ENCODE assay signal across 26 cellular contexts in genomic region chr7:74215921-74216320, GRCh38. TPM values are rescaled to one million over a fixed set of nuclear protein-coding genes. Genes with fewer than 3 reads are reported as not detected.
DNase-seq lines count a peak whose midpoint lies in the region; ATAC-seq, FAIRE-seq and TF ChIP-seq lines count a peak whose summit lies in the region.
"Had no signal": no experiment of that assay in that cellular context is flagged by ENCODE, and none has a peak within 500 bp of the region (broad histone marks: within the 10 kb centered on the region; RNA-seq: fewer than 3 reads in every experiment).

No MANE protein-coding gene starts in this region.

- DNase-seq in HepG2 (ENCODE audit: low spot score) (no peak), right lobe of liver (no peak), HL-60 (ENCODE audit: low read depth in 1 of 2, low spot score in 1 of 2) (no peak), K562 (ENCODE audit: extremely low read depth in 1 of 4, low spot score in 3 of 4) (no peak), urothelium cell line (ENCODE audit: low spot score) (no peak), upper lobe of right lung (no peak), HuH-7.5 (ENCODE audit: low spot score) (no peak)
- DNase-seq: ACHN; activated CD4-positive, alpha-beta T cell treated with anti-CD3 and anti-CD28 coated beads for 36 hours; activated naive CD4-positive, alpha-beta T cell; activated T-cell treated with anti-CD3 and anti-CD28 coated beads, Interleukin-2, amount 50 U/mL, for 48 hours; effector CD4-positive, alpha-beta T cell; head of caudate nucleus; NCI-H1694; NCI-H2171; NCI-H524 treated with DMSO at 0.1 percent for 48 hours; NK-92 treated with Interleukin-12 subunit alpha and Interleukin-12 subunit beta, amount 100 ng/mL, for 24 hours; stimulated activated CD4-positive, alpha-beta T cell treated with anti-CD3 and anti-CD28 coated beads, Interleukin-4, amount 100 ng/mL, for 4 hours had no signal

- H3K27me3 ChIP-seq in HepG2 (ENCODE audit: control insufficient read depth in 1 of 2, insufficient read depth in 2 of 2, low read length in 2 of 2) (no peaks in the 10 kb centered on the region; a peak in 2 of 5 replicates), right lobe of liver (no peaks in the 10 kb centered on the region), HL-60 (ENCODE audit: insufficient read depth, poor library complexity, severe bottlenecking) (no peaks in the 10 kb centered on the region), K562 (ENCODE audit: control insufficient read depth in 2 of 2, insufficient read depth in 2 of 2, low read length in 2 of 2) (no peaks in the 10 kb centered on the region), upper lobe of right lung (no peaks in the 10 kb centered on the region)
- H3K27me3 ChIP-seq: left lung, pancreas, SJSA1 had no signal

- H2AFZ ChIP-seq in HepG2 (ENCODE audit: low read length) (no peak overlapping the region), K562 (ENCODE audit: low read depth, low read length) (no peak overlapping the region)

- intact Hi-C loops in HepG2 (cut with micrococcal nuclease; ENCODE audit: unreplicated experiment) (no loop called here), right lobe of liver (cut with DNase I) (no loop called here), K562 (cut with micrococcal nuclease) (no loop called here), upper lobe of right lung (cut with DNase I) (no loop called here)

- H3K36me3 ChIP-seq in HepG2 (replicated peaks in 1 of 2; ENCODE audit: control insufficient read depth in 1 of 2, insufficient read depth in 2 of 2, low read length in 2 of 2) (no peaks in the 10 kb centered on the region), right lobe of liver (no peaks in the 10 kb centered on the region), K562 (ENCODE audit: control insufficient read depth, insufficient read depth, low read length) (no peaks in the 10 kb centered on the region), upper lobe of right lung (no peaks in the 10 kb centered on the region)
- H3K36me3 ChIP-seq: pancreas, SJSA1 had no signal

- ATAC-seq in HepG2 (no peak), right lobe of liver (no peak), K562 (no peak), upper lobe of right lung (no peak), HG03439 (IDR thresholded peaks at IDR 0.05; ENCODE audit: unreplicated experiment) (no peak)
- ATAC-seq: left lung, pancreas, right cardiac atrium had no signal

- H3K79me2 ChIP-seq in HepG2 (ENCODE audit: insufficient read depth, low read length) = no peaks in the 10 kb centered on the region
- H3K79me2 ChIP-seq in K562 (ENCODE audit: control insufficient read depth, insufficient read depth, low read length) = no peaks in the 10 kb centered on the region

- TF ChIP-seq EP300 in HepG2 (IDR thresholded peaks at IDR 0.05; ENCODE audit: low read depth in 2 of 2, low read length in 2 of 2) (no peak), HepG2 (CRISPR knock-in tag; IDR thresholded peaks at IDR 0.05; ENCODE audit: borderline replicate concordance) (no peak), K562 (IDR thresholded peaks at IDR 0.05; ENCODE audit: low read length) (no peak)

- H3K27ac ChIP-seq in HepG2 (ENCODE audit: extremely low read length, insufficient read depth, low read length) (no peak overlapping the region), right lobe of liver (no peak overlapping the region), HL-60 (replicated peaks) (peak overlapping the region; percentile 91), K562 (ENCODE audit: extremely low read depth, low read depth, low read length) (no peak overlapping the region), upper lobe of right lung (no peak overlapping the region)
- H3K27ac ChIP-seq: epithelial cell of prostate, pancreas, SJSA1 had no signal

- H4K20me1 ChIP-seq in HepG2 (ENCODE audit: insufficient read depth, low read length) (no peaks in the 10 kb centered on the region), K562 (replicated peaks; ENCODE audit: control insufficient read depth, insufficient read depth, low read length) (no peaks in the 10 kb centered on the region; the same call in 1 of the 2 replicates)

- no TSS peak for BruUV-seq in HepG2 (replicated peaks; lab: Mats Ljungman, UMichigan)
- BruUV-seq in K562 (replicated peaks; lab: Mats Ljungman, UMichigan) = no TSS peak

- FAIRE-seq in HepG2 (lab: Jason Lieb, UNC) (no peak), K562 (lab: Jason Lieb, UNC) (no peak), urothelium cell line (lab: Jason Lieb, UNC) (peak; percentile 55)
- FAIRE-seq: D721Med, H1, pancreas had no signal

- peaks cover 31% of the 10 kb centered on the region for H3K4me1 ChIP-seq in HepG2 (ENCODE audit: insufficient read depth, low read length)
- H3K4me1 ChIP-seq in right lobe of liver = peaks cover 0 to 8% (median 3%) of the 10 kb centered on the region in 4 donors
- peaks cover 0 to 24% of the 10 kb centered on the region in 2 experiments; a peak in 3 of 5 replicates for H3K4me1 ChIP-seq in K562 (replicated peaks in 1 of 2; ENCODE audit: control insufficient read depth in 2 of 2, insufficient read depth in 2 of 2, low read length in 2 of 2)
- H3K4me1 ChIP-seq in upper lobe of right lung = peaks cover 9% of the 10 kb centered on the region
- H3K4me1 ChIP-seq: pancreas, SJSA1 had no signal

- POLR2A ChIA-PET in HepG2 (lab: Yijun Ruan, JAX) = no interaction called here
- POLR2A ChIA-PET in K562 (lab: Yijun Ruan, JAX) = interaction anchor here (0.6 kb wide), 1 partner anchor 24 kb away, joined by 4 read pairs; no protein-coding TSS in a partner anchor

- H3K4me3 ChIP-seq in HepG2 (replicated peaks in 1 of 3; ENCODE audit: insufficient read depth in 1 of 3, low read depth in 2 of 3, low read length in 3 of 3) (no peak overlapping the region), right lobe of liver (no peak overlapping the region), HL-60 (replicated peaks; ENCODE audit: insufficient read depth, low read length) (no peak overlapping the region), K562 (no peak overlapping the region), upper lobe of right lung (no peak overlapping the region)
- H3K4me3 ChIP-seq: left lung, pancreas, SJSA1 had no signal

- no peaks in the 10 kb centered on the region for H3K9me1 ChIP-seq in K562 (ENCODE audit: control insufficient read depth, insufficient read depth, low read length)

- CTCF ChIA-PET in HepG2 (lab: Yijun Ruan, JAX; ENCODE audit: low intra/inter-chr PET ratio, low total read pairs) = no interaction called here
- CTCF ChIA-PET in K562 (lab: Yijun Ruan, JAX; ENCODE audit: low intra/inter-chr PET ratio) = no interaction called here

- H3K9ac ChIP-seq in HepG2 (ENCODE audit: insufficient read depth, low read depth, low read length) (no peak overlapping the region), K562 (ENCODE audit: insufficient read depth in 1 of 2, low read depth in 2 of 2, low read length in 2 of 2) (0 out of 4 replicates have a peak overlapping the region, but pooled peaks of 1 of the 2 experiments have one; percentile 27)

- TF ChIP-seq CTCF in HepG2 (CRISPR knock-in tag; IDR thresholded peaks at IDR 0.05) (no peak), right lobe of liver (IDR thresholded peaks at IDR 0.05) (no peak), HL-60 (IDR thresholded peaks at IDR 0.05; ENCODE audit: insufficient read depth, low read length) (no peak), K562 (IDR thresholded peaks at IDR 0.05 in 2 of 3, conservative IDR thresholded peaks at IDR 0.05 in 1 of 3; ENCODE audit: insufficient read depth in 2 of 3, low read depth in 1 of 3, low read length in 3 of 3) (no peak), upper lobe of right lung (IDR thresholded peaks at IDR 0.05) (no peak)

- WGBS in HepG2 (ENCODE audit: low lambda C conversion rate) = no CpG with 5 or more reads among the region's 15 CpGs
- WGBS in right lobe of liver (ENCODE audit: insufficient coverage, low coverage, low lambda C conversion rate, missing lambda C conversion rate) = 20% methylated on average over 1 of the region's 15 CpGs
- WGBS in K562 (ENCODE audit: insufficient coverage, low coverage, missing lambda C conversion rate) = 20% methylated on average over 14 of the region's 15 CpGs

- H3K4me2 ChIP-seq in HepG2 (ENCODE audit: low read depth, low read length) (no peak overlapping the region; the same call in 1 of the 2 replicates), K562 (ENCODE audit: insufficient read depth, low read length) (no peak overlapping the region)

- no peak for TF ChIP-seq POLR2A in HepG2 (IDR thresholded peaks at IDR 0.05; ENCODE audit: insufficient read depth in 1 of 2, low read depth in 2 of 2, low read length in 2 of 2)
- no peak for TF ChIP-seq POLR2A in right lobe of liver (IDR thresholded peaks at IDR 0.05)
- no peak for TF ChIP-seq POLR2A in K562 (conservative IDR thresholded peaks at IDR 0.05)

- H3K9me3 ChIP-seq in HepG2 (ENCODE audit: low read length) (no peaks in the 10 kb centered on the region), right lobe of liver (no peaks in the 10 kb centered on the region), K562 (replicated peaks; ENCODE audit: control insufficient read depth, insufficient read depth, low read depth, low read length) (no peaks in the 10 kb centered on the region), upper lobe of right lung (no peaks in the 10 kb centered on the region)
- H3K9me3 ChIP-seq: left lung, pancreas, SJSA1 had no signal

- in situ Hi-C loops in HepG2 (cut with HindIII; ENCODE audit: extremely low pct_ligation_motif_present, low pct_unique_long_range_greater_than_20kb) (loop anchor here (25.0 kb wide), 1 partner anchor 346 kb away; no protein-coding TSS in a partner anchor), K562 (cut with MboI) (no loop called here)

- no peak for TF ChIP-seq RAD21 in HepG2 (CRISPR knock-in tag; IDR thresholded peaks at IDR 0.05)
- TF ChIP-seq RAD21 in K562 (CRISPR knock-in tag; conservative IDR thresholded peaks at IDR 0.05 in 1 of 2, IDR thresholded peaks at IDR 0.05 in 1 of 2) = no peak

RNA-seq across cellular contexts. Expression of gene LAT2, which starts 6.1 kb away (rescaled TPM):
- 0.83 and 1.00 TPM in 2 replicates for total RNA-seq in HepG2 (2016; rRNA removed; fragmentation: Illumina TruSeq; extraction: Trizol)
- total RNA-seq in HepG2 (2016; cell fraction: cytosol; rRNA removed; fragmentation: Illumina TruSeq; extraction: Trizol; ENCODE audit: low read depth) = 0.18 and 0.20 TPM in 2 replicates
- 0.93 and 0.97 TPM in 2 replicates for total RNA-seq in HepG2 (2016; cell fraction: insoluble cytoplasmic fraction; rRNA removed; fragmentation: Illumina TruSeq; extraction: Trizol)
- 0.31 and 0.43 TPM in 2 replicates for total RNA-seq in HepG2 (2016; cell fraction: membrane; rRNA removed; fragmentation: Illumina TruSeq; extraction: Trizol)
- total RNA-seq in HepG2 (2016; cell fraction: nucleus; rRNA removed; fragmentation: Illumina TruSeq; extraction: Trizol) = 0.44 and 0.78 TPM in 2 replicates
- 0.75 and 0.95 TPM in 2 replicates for polyA plus RNA-seq in HepG2 (2011; rRNA removed)
- 0.67 and 0.77 TPM in 2 replicates for polyA plus RNA-seq in HepG2 (2011; cell fraction: cytosol; rRNA removed)
- polyA plus RNA-seq in HepG2 (2011; cell fraction: nucleus; rRNA removed) = 0.90 and 1.1 TPM in 2 replicates
- 0.32 and 0.43 TPM in 2 replicates for polyA plus RNA-seq in HepG2 (2012)
- polyA plus RNA-seq in HepG2 (2016; cell fraction: cytosol; fragmentation: Illumina TruSeq; extraction: Trizol; ENCODE audit: low read depth) = 0.17 and 0.32 TPM in 2 replicates
- 0.59 and 1.4 TPM in 2 replicates for polyA plus RNA-seq in HepG2 (2016; cell fraction: insoluble cytoplasmic fraction; fragmentation: Illumina TruSeq; extraction: Trizol; ENCODE audit: low read depth)
- polyA plus RNA-seq in HepG2 (2016; cell fraction: membrane; fragmentation: Illumina TruSeq; extraction: Trizol; ENCODE audit: low read depth) = 0.66 and 0.90 TPM in 2 replicates
- polyA plus RNA-seq in HepG2 (2016; cell fraction: nucleus; fragmentation: Illumina TruSeq; extraction: Trizol; ENCODE audit: insufficient read depth, low read depth) = 0.67 and 2.3 TPM in 2 replicates
- polyA minus RNA-seq in HepG2 (2011; rRNA and poly(A)+ RNA removed; ENCODE audit: low replicate concordance) = 0.62 and 1.2 TPM in 2 replicates
- polyA minus RNA-seq in HepG2 (2011; cell fraction: cytosol; rRNA and poly(A)+ RNA removed) = not detected in 2 replicates
- polyA minus RNA-seq in HepG2 (2011; cell fraction: nucleus; rRNA and poly(A)+ RNA removed) = 0.25 TPM in 1 of 2 replicates, not detected in the other
- total RNA-seq in right lobe of liver = 10 to 100 TPM in 1 of 6 experiments, 1 to 10 TPM in 5; 3.8 to 10.6 (median 6.6) TPM
- total RNA-seq in K562 (2011; cell fraction: chromatin; rRNA removed; ENCODE audit: low replicate concordance) = 1.1 and 2.4 TPM in 2 replicates
- 0.39 and 1.8 TPM in 2 replicates for total RNA-seq in K562 (2011; cell fraction: nucleolus; rRNA removed)
- total RNA-seq in K562 (2011; cell fraction: nucleoplasm; rRNA removed) = 1.1 and 1.5 TPM in 2 replicates
- total RNA-seq in K562 (2014; rRNA removed) = 0.29 and 0.45 TPM in 2 replicates
- total RNA-seq in K562 (2014; rRNA removed; fragmentation: Illumina TruSeq; extraction: Trizol) = 0.15 TPM in 1 of 2 replicates, not detected in the other
- total RNA-seq in K562 (2015; rRNA removed; fragmentation: Illumina TruSeq; extraction: Trizol) = 0.11 and 0.23 TPM in 2 replicates
- total RNA-seq in K562 (2021) = 0.29 and 0.58 TPM in 2 replicates
- 0.24 and 0.65 TPM in 2 replicates for polyA plus RNA-seq in K562 (2011; rRNA removed)
- polyA plus RNA-seq in K562 (2011; cell fraction: cytosol; rRNA removed) = 0.19 and 0.57 TPM in 2 replicates
- 0.18 and 0.64 TPM in 2 replicates for polyA plus RNA-seq in K562 (2011; cell fraction: nucleus; rRNA removed)
- 0.68 and 0.76 TPM in 2 replicates for polyA plus RNA-seq in K562 (2012)
- 0.40 and 0.47 TPM in 2 replicates for polyA plus RNA-seq in K562 (2014; fragmentation: Illumina TruSeq; extraction: Trizol)
- polyA plus RNA-seq in K562 (2014; fragmentation: Nextera tagmentation; extraction: Ambion mirVana) = under 1 TPM; 0.24 to 0.25 TPM
- polyA plus RNA-seq in K562 (2014; rRNA removed) = 0.24 and 0.78 TPM in 2 replicates
- polyA minus RNA-seq in K562 (2011; rRNA and poly(A)+ RNA removed) = 0.53 TPM in 1 of 2 replicates, not detected in the other
- polyA minus RNA-seq in K562 (2011; cell fraction: cytosol; rRNA and poly(A)+ RNA removed) = not detected in 2 replicates
- 0.54 TPM in 1 of 2 replicates, not detected in the other for polyA minus RNA-seq in K562 (2011; cell fraction: nucleus; rRNA and poly(A)+ RNA removed)
- total RNA-seq in upper lobe of right lung = 47.0 TPM

RNA-seq across cellular contexts. Expression of gene RFC2, which starts 38.3 kb away (rescaled TPM):
- total RNA-seq in HepG2 (2016; rRNA removed; fragmentation: Illumina TruSeq; extraction: Trizol) (43.5 and 51.2 TPM in 2 replicates), right lobe of liver (10 to 100 TPM in 5 of 6 experiments, 1 to 10 TPM in 1; 8.0 to 21.3 (median 12.2) TPM), K562 (2014; rRNA removed) (93.6 and 123 TPM in 2 replicates), K562 (2014; rRNA removed; fragmentation: Illumina TruSeq; extraction: Trizol) (96.6 and 99.8 TPM in 2 replicates), K562 (2015; rRNA removed; fragmentation: Illumina TruSeq; extraction: Trizol) (122 and 126 TPM in 2 replicates), K562 (2021) (102 and 104 TPM in 2 replicates), upper lobe of right lung (16.3 TPM)
- 22.7 TPM in 2 replicates for total RNA-seq in HepG2 (2016; cell fraction: cytosol; rRNA removed; fragmentation: Illumina TruSeq; extraction: Trizol; ENCODE audit: low read depth)
- 44.7 and 55.0 TPM in 2 replicates for total RNA-seq in HepG2 (2016; cell fraction: insoluble cytoplasmic fraction; rRNA removed; fragmentation: Illumina TruSeq; extraction: Trizol)
- 29.4 and 29.5 TPM in 2 replicates for total RNA-seq in HepG2 (2016; cell fraction: membrane; rRNA removed; fragmentation: Illumina TruSeq; extraction: Trizol)
- total RNA-seq in HepG2 (2016; cell fraction: nucleus; rRNA removed; fragmentation: Illumina TruSeq; extraction: Trizol) = 16.1 and 16.4 TPM in 2 replicates
- polyA plus RNA-seq in HepG2 (2011; rRNA removed) (14.2 and 14.6 TPM in 2 replicates), K562 (2011; rRNA removed) (78.2 and 109 TPM in 2 replicates), K562 (2014; fragmentation: Illumina TruSeq; extraction: Trizol) (156 and 161 TPM in 2 replicates), K562 (2014; fragmentation: Nextera tagmentation; extraction: Ambion mirVana) (10 to 100 TPM; 32.5 to 55.6 TPM), K562 (2014; rRNA removed) (112 and 124 TPM in 2 replicates)
- polyA plus RNA-seq in HepG2 (2011; cell fraction: cytosol; rRNA removed) = 12.7 and 17.2 TPM in 2 replicates
- 4.5 TPM in 2 replicates for polyA plus RNA-seq in HepG2 (2011; cell fraction: nucleus; rRNA removed)
- 8.2 and 15.6 TPM in 2 replicates for polyA plus RNA-seq in HepG2 (2012)
- polyA plus RNA-seq in HepG2 (2016; cell fraction: cytosol; fragmentation: Illumina TruSeq; extraction: Trizol; ENCODE audit: low read depth) = 20.5 and 22.0 TPM in 2 replicates
- polyA plus RNA-seq in HepG2 (2016; cell fraction: insoluble cytoplasmic fraction; fragmentation: Illumina TruSeq; extraction: Trizol; ENCODE audit: low read depth) = 64.2 and 73.3 TPM in 2 replicates
- polyA plus RNA-seq in HepG2 (2016; cell fraction: membrane; fragmentation: Illumina TruSeq; extraction: Trizol; ENCODE audit: low read depth) = 28.2 TPM in 2 replicates
- 27.9 and 32.8 TPM in 2 replicates for polyA plus RNA-seq in HepG2 (2016; cell fraction: nucleus; fragmentation: Illumina TruSeq; extraction: Trizol; ENCODE audit: insufficient read depth, low read depth)
- polyA minus RNA-seq in HepG2 (2011; rRNA and poly(A)+ RNA removed; ENCODE audit: low replicate concordance) = 19.7 and 106 TPM in 2 replicates
- 11.3 and 12.6 TPM in 2 replicates for polyA minus RNA-seq in HepG2 (2011; cell fraction: cytosol; rRNA and poly(A)+ RNA removed)
- 9.6 and 11.5 TPM in 2 replicates for polyA minus RNA-seq in HepG2 (2011; cell fraction: nucleus; rRNA and poly(A)+ RNA removed)
- 39.7 and 82.7 TPM in 2 replicates for total RNA-seq in K562 (2011; cell fraction: chromatin; rRNA removed; ENCODE audit: low replicate concordance)
- 54.0 and 64.9 TPM in 2 replicates for total RNA-seq in K562 (2011; cell fraction: nucleolus; rRNA removed)
- 37.6 and 46.7 TPM in 2 replicates for total RNA-seq in K562 (2011; cell fraction: nucleoplasm; rRNA removed)
- polyA plus RNA-seq in K562 (2011; cell fraction: cytosol; rRNA removed) = 62.5 and 86.6 TPM in 2 replicates
- 21.3 and 32.9 TPM in 2 replicates for polyA plus RNA-seq in K562 (2011; cell fraction: nucleus; rRNA removed)
- polyA plus RNA-seq in K562 (2012) = 86.3 and 99.6 TPM in 2 replicates
- polyA minus RNA-seq in K562 (2011; rRNA and poly(A)+ RNA removed) = 85.5 and 125 TPM in 2 replicates
- polyA minus RNA-seq in K562 (2011; cell fraction: cytosol; rRNA and poly(A)+ RNA removed) = 72.1 and 79.1 TPM in 2 replicates
- polyA minus RNA-seq in K562 (2011; cell fraction: nucleus; rRNA and poly(A)+ RNA removed) = 22.2 and 22.7 TPM in 2 replicates

RNA-seq across cellular contexts. Expression of gene EIF4H, which starts 41.8 kb away (rescaled TPM):
- 321 and 356 TPM in 2 replicates for total RNA-seq in HepG2 (2016; rRNA removed; fragmentation: Illumina TruSeq; extraction: Trizol)
- 23.2 and 29.3 TPM in 2 replicates for total RNA-seq in HepG2 (2016; cell fraction: cytosol; rRNA removed; fragmentation: Illumina TruSeq; extraction: Trizol; ENCODE audit: low read depth)
- total RNA-seq in HepG2 (2016; cell fraction: insoluble cytoplasmic fraction; rRNA removed; fragmentation: Illumina TruSeq; extraction: Trizol) = 329 and 330 TPM in 2 replicates
- 89.4 and 96.4 TPM in 2 replicates for total RNA-seq in HepG2 (2016; cell fraction: membrane; rRNA removed; fragmentation: Illumina TruSeq; extraction: Trizol)
- 126 and 145 TPM in 2 replicates for total RNA-seq in HepG2 (2016; cell fraction: nucleus; rRNA removed; fragmentation: Illumina TruSeq; extraction: Trizol)
- polyA plus RNA-seq in HepG2 (2011; rRNA removed) = 200 and 232 TPM in 2 replicates
- polyA plus RNA-seq in HepG2 (2011; cell fraction: cytosol; rRNA removed) = 246 and 252 TPM in 2 replicates
- 96.2 and 102 TPM in 2 replicates for polyA plus RNA-seq in HepG2 (2011; cell fraction: nucleus; rRNA removed)
- 170 and 183 TPM in 2 replicates for polyA plus RNA-seq in HepG2 (2012)
- 19.6 and 20.9 TPM in 2 replicates for polyA plus RNA-seq in HepG2 (2016; cell fraction: cytosol; fragmentation: Illumina TruSeq; extraction: Trizol; ENCODE audit: low read depth)
- polyA plus RNA-seq in HepG2 (2016; cell fraction: insoluble cytoplasmic fraction; fragmentation: Illumina TruSeq; extraction: Trizol; ENCODE audit: low read depth) = 319 and 333 TPM in 2 replicates
- polyA plus RNA-seq in HepG2 (2016; cell fraction: membrane; fragmentation: Illumina TruSeq; extraction: Trizol; ENCODE audit: low read depth) = 53.6 and 62.6 TPM in 2 replicates
- polyA plus RNA-seq in HepG2 (2016; cell fraction: nucleus; fragmentation: Illumina TruSeq; extraction: Trizol; ENCODE audit: insufficient read depth, low read depth) = 181 and 191 TPM in 2 replicates
- 265 and 269 TPM in 2 replicates for polyA minus RNA-seq in HepG2 (2011; rRNA and poly(A)+ RNA removed; ENCODE audit: low replicate concordance)
- 130 and 142 TPM in 2 replicates for polyA minus RNA-seq in HepG2 (2011; cell fraction: cytosol; rRNA and poly(A)+ RNA removed)
- 82.8 and 86.5 TPM in 2 replicates for polyA minus RNA-seq in HepG2 (2011; cell fraction: nucleus; rRNA and poly(A)+ RNA removed)
- total RNA-seq in right lobe of liver = 100 to 1,000 TPM; 117 to 128 (median 118) TPM
- total RNA-seq in K562 (2011; cell fraction: chromatin; rRNA removed; ENCODE audit: low replicate concordance) = 135 and 180 TPM in 2 replicates
- 102 and 103 TPM in 2 replicates for total RNA-seq in K562 (2011; cell fraction: nucleolus; rRNA removed)
- 156 and 188 TPM in 2 replicates for total RNA-seq in K562 (2011; cell fraction: nucleoplasm; rRNA removed)
- 315 and 338 TPM in 2 replicates for total RNA-seq in K562 (2014; rRNA removed)
- 262 and 319 TPM in 2 replicates for total RNA-seq in K562 (2014; rRNA removed; fragmentation: Illumina TruSeq; extraction: Trizol)
- 350 and 354 TPM in 2 replicates for total RNA-seq in K562 (2015; rRNA removed; fragmentation: Illumina TruSeq; extraction: Trizol)
- total RNA-seq in K562 (2021) = 408 and 416 TPM in 2 replicates
- polyA plus RNA-seq in K562 (2011; rRNA removed) = 346 and 435 TPM in 2 replicates
- 391 and 403 TPM in 2 replicates for polyA plus RNA-seq in K562 (2011; cell fraction: cytosol; rRNA removed)
- 160 and 185 TPM in 2 replicates for polyA plus RNA-seq in K562 (2011; cell fraction: nucleus; rRNA removed)
- 372 and 407 TPM in 2 replicates for polyA plus RNA-seq in K562 (2012)
- polyA plus RNA-seq in K562 (2014; fragmentation: Illumina TruSeq; extraction: Trizol) = 319 and 334 TPM in 2 replicates
- polyA plus RNA-seq in K562 (2014; fragmentation: Nextera tagmentation; extraction: Ambion mirVana) = 10 to 100 TPM; 11.0 to 15.9 TPM
- polyA plus RNA-seq in K562 (2014; rRNA removed) = 369 and 425 TPM in 2 replicates
- polyA minus RNA-seq in K562 (2011; rRNA and poly(A)+ RNA removed) = 295 and 304 TPM in 2 replicates
- 159 and 193 TPM in 2 replicates for polyA minus RNA-seq in K562 (2011; cell fraction: cytosol; rRNA and poly(A)+ RNA removed)
- 95.7 and 151 TPM in 2 replicates for polyA minus RNA-seq in K562 (2011; cell fraction: nucleus; rRNA and poly(A)+ RNA removed)
- 218 TPM for total RNA-seq in upper lobe of right lung
